8 cellular contexts compared by ENCODE assay signal in the genomic region with DNA sequence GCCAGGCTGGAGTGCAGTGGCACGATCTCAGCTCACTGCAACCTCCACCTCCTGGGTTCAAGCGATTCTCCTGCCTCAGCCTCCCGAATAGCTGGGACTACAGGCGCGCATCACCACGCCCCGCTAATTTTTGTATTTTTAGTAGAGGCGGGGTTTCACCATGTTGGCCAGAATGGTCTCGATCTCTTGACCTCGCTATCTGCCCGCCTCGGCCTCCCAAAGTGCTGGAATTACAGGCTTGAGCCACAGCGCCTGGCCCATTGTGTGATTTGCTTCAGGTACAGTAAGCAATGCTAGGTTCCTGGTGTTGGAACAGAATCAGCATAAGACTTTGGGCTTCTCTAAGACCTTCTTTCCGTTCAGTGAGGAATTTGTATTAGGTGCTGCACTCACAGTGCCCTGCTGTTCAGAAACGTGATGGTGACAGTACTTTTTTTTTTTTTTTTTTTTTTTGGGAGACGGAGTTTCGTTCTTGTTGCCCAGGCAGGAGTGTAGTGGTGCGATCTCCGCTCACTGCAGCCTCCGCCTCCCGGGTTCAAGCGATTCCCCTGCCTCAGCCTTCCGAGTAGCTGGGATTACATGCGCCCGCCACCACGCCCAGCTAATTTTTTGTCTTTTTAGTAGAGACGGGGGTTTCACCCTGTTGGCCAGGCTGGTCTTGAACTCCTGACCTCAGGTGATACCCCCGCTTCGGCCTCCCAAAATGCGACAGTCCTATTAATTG. TPM values are rescaled to one million over a fixed set of nuclear protein-coding genes. Genes with fewer than 3 reads are reported as not detected.
DNase-seq lines count a peak whose midpoint lies in the region; ATAC-seq, FAIRE-seq and TF ChIP-seq lines count a peak whose summit lies in the region.
"Not testable (repeated sequence)": the region's sequence is repeated elsewhere in the genome, so short reads cannot be mapped to it uniquely, and the experiment has no call there.

No MANE protein-coding gene starts in this region.

- TSS peak; percentile 21 for BruUV-seq in PC-9 (replicated peaks; lab: Mats Ljungman, UMichigan)
- BruUV-seq in endothelial cell of umbilical vein (replicated peaks; lab: Mats Ljungman, UMichigan), result not testable (repeated sequence)

- H3K27me3 ChIP-seq in PC-9 (ENCODE audit: insufficient read depth, low read depth); endothelial cell of umbilical vein (ENCODE audit: control insufficient read depth in 2 of 2, insufficient read depth in 2 of 2, low read length in 2 of 2); left lung; uterus: not testable (repeated sequence)

- not testable (repeated sequence) for H3K9me3 Mint-ChIP-seq in activated naive CD4-positive, alpha-beta T cell treated with anti-CD3 and anti-CD28 coated beads, Interleukin-2, amount 50 U/mL, for 72 hours; progenitor cell of endocrine pancreas (ENCODE audit: low read depth)

- not testable (repeated sequence) for H3F3A ChIP-seq in PC-9 (ENCODE audit: insufficient read depth, low read depth)

- POLR2A ChIA-PET in PC-9 (lab: Charles Lee; ENCODE audit: unreplicated experiment), result not testable (repeated sequence)
- POLR2A ChIA-PET in endothelial cell of umbilical vein (lab: Charles Lee), result interaction anchor here (1.4 to 1.6 kb wide), 3 partner anchors 10 to 129 kb away, joined by 3 to 8 read pairs (median 5); a partner anchor contains a TSS

- peaks cover 11% of the 10 kb centered on the region for H3K4me1 Mint-ChIP-seq in progenitor cell of endocrine pancreas (ENCODE audit: low read depth)

- not testable (repeated sequence) for H3K27me3 Mint-ChIP-seq in progenitor cell of endocrine pancreas

- dilution Hi-C loops in endothelial cell of umbilical vein (cut with MboI; ENCODE audit: extremely low pct_ligation_motif_present, low sequenced_read_pairs), result not testable (repeated sequence)

- peak overlapping the region; percentile 97 to 99 for H3K27ac Mint-ChIP-seq in activated naive CD4-positive, alpha-beta T cell treated with anti-CD3 and anti-CD28 coated beads, Interleukin-2, amount 50 U/mL, for 72 hours
- peak overlapping the region; percentile 65 for H3K27ac Mint-ChIP-seq in progenitor cell of endocrine pancreas

- peaks cover 11% of the 10 kb centered on the region for H4K20me1 ChIP-seq in PC-9 (ENCODE audit: insufficient read depth)
- H4K20me1 ChIP-seq in endothelial cell of umbilical vein (replicated peaks; ENCODE audit: control insufficient read depth, extremely low read depth, insufficient read depth, low read length), result not testable (repeated sequence)

- H3K4me2 ChIP-seq in PC-9, result peak overlapping the region; percentile 81
- H3K4me2 ChIP-seq in endothelial cell of umbilical vein (ENCODE audit: insufficient read depth, low read length), result peak overlapping the region; percentile 23

- ATAC-seq in HG03095 (IDR thresholded peaks at IDR 0.05; ENCODE audit: unreplicated experiment) (peak; percentile 2), left lung (peak; percentile 4)
- peak; percentile 9 for ATAC-seq in activated naive CD4-positive, alpha-beta T cell treated with anti-CD3 and anti-CD28 coated beads, Interleukin-2, amount 50 U/mL, for 72 hours

- not testable (repeated sequence) for H3K9me3 ChIP-seq in PC-9 (ENCODE audit: insufficient read depth, low read depth); endothelial cell of umbilical vein (replicated peaks; ENCODE audit: control insufficient read depth, insufficient read depth, low read length); left lung; uterus

- not testable (repeated sequence) for TF ChIP-seq POLR2A in endothelial cell of umbilical vein (IDR thresholded peaks at IDR 0.05; ENCODE audit: low read depth, low read length); uterus (IDR thresholded peaks at IDR 0.05)

- peak overlapping the region; percentile 75 for H3K27ac ChIP-seq in PC-9
- H3K27ac ChIP-seq in endothelial cell of umbilical vein (ENCODE audit: insufficient read depth, low read depth, low read length), result not testable (repeated sequence)
- H3K27ac ChIP-seq in left lung, result peak overlapping the region; percentile 83 to 85
- H3K27ac ChIP-seq in uterus, result peak overlapping the region; percentile 77 to 79

- peaks cover 19 to 40% of the 10 kb centered on the region in 2 donors for H3K36me3 Mint-ChIP-seq in activated naive CD4-positive, alpha-beta T cell treated with anti-CD3 and anti-CD28 coated beads, Interleukin-2, amount 50 U/mL, for 72 hours
- peaks cover 14% of the 10 kb centered on the region for H3K36me3 Mint-ChIP-seq in progenitor cell of endocrine pancreas (ENCODE audit: insufficient read depth)

- CTCF ChIA-PET in PC-9 (lab: Charles Lee), result interaction anchor here (0.6 to 1.6 kb wide), 2 partner anchors 9 to 10 kb away, joined by 10 read pairs; no protein-coding TSS in a partner anchor
- CTCF ChIA-PET in endothelial cell of umbilical vein (lab: Charles Lee), result interaction anchor here (1.0 to 5.7 kb wide), 7 partner anchors 9 to 420 kb away, joined by 3 to 55 read pairs (median 3); a partner anchor contains a TSS

- peaks cover 12% of the 10 kb centered on the region; the same call in 1 of the 2 replicates for H3K4me1 ChIP-seq in PC-9 (replicated peaks; ENCODE audit: insufficient read depth)
- H3K4me1 ChIP-seq in endothelial cell of umbilical vein (ENCODE audit: control insufficient read depth, extremely low read depth, insufficient read depth, low read length), result peaks cover 20% of the 10 kb centered on the region
- H3K4me1 ChIP-seq in left lung, result peaks cover 7 to 29% of the 10 kb centered on the region in 2 donors
- H3K4me1 ChIP-seq in uterus, result not testable (repeated sequence)

- H2AFZ ChIP-seq in PC-9, result peak overlapping the region; percentile 77; the same call in 1 of the 2 replicates
- peak overlapping the region; percentile 65 for H2AFZ ChIP-seq in endothelial cell of umbilical vein (ENCODE audit: low read depth, low read length)

- peak overlapping the region; percentile 19; the same call in 1 of the 2 replicates for H3K4me3 ChIP-seq in GM08714 (ENCODE audit: low read length)
- H3K4me3 ChIP-seq in PC-9, result peak overlapping the region; percentile 83
- H3K4me3 ChIP-seq in endothelial cell of umbilical vein (replicated peaks in 1 of 3; ENCODE audit: insufficient read depth in 1 of 3, low read depth in 1 of 3, low read length in 3 of 3), result peak overlapping the region in 2 of 3 experiments; percentile 5 to 57
- peak overlapping the region; percentile 75 to 94 for H3K4me3 ChIP-seq in left lung
- H3K4me3 ChIP-seq in uterus, result peak overlapping the region; percentile 56 to 64

- H3K36me3 ChIP-seq in PC-9 (ENCODE audit: low read depth); endothelial cell of umbilical vein (ENCODE audit: control insufficient read depth in 2 of 2, extremely low read depth in 1 of 2, insufficient read depth in 2 of 2, low read length in 2 of 2); uterus: not testable (repeated sequence)
- H3K36me3 ChIP-seq in left lung, result peaks cover 0 to 18% of the 10 kb centered on the region in 2 donors

- TF ChIP-seq CTCF in PC-9 (conservative IDR thresholded peaks at IDR 0.05); endothelial cell of umbilical vein (IDR thresholded peaks at IDR 0.05; ENCODE audit: extremely low read depth in 1 of 2, insufficient read depth in 1 of 2, low read depth in 1 of 2, low read length in 2 of 2); left lung (IDR thresholded peaks at IDR 0.05); progenitor cell of endocrine pancreas (IDR thresholded peaks at IDR 0.05; ENCODE audit: unreplicated experiment); uterus (IDR thresholded peaks at IDR 0.05): not testable (repeated sequence)

- H3K9me1 ChIP-seq in endothelial cell of umbilical vein (replicated peaks; ENCODE audit: control insufficient read depth, extremely low read depth, insufficient read depth, low read length), result not testable (repeated sequence)

- intact Hi-C loops in PC-9 (cut with micrococcal nuclease; ENCODE audit: unreplicated experiment), result loop anchor here (10.0 kb wide), 1 partner anchor 133 kb away; a partner anchor contains a TSS
- intact Hi-C loops in endothelial cell of umbilical vein (cut with micrococcal nuclease), result loop anchor here (1.0 to 2.0 kb wide), 3 partner anchors 11 to 129 kb away; a partner anchor contains a TSS
- intact Hi-C loops in left lung (cut with DNase I); uterus (cut with DNase I; ENCODE audit: low total_unique reads): not testable (repeated sequence)

- not testable (repeated sequence) for H3K9me2 ChIP-seq in PC-9 (ENCODE audit: insufficient read depth)

- peak overlapping the region; percentile 95 for H3K4me3 Mint-ChIP-seq in progenitor cell of endocrine pancreas (ENCODE audit: low read depth)

- H3K9ac ChIP-seq in endothelial cell of umbilical vein (replicated peaks; ENCODE audit: extremely low read depth, insufficient read depth, low read length), result not testable (repeated sequence)

- peaks cover 45% of the 10 kb centered on the region for H3K79me2 ChIP-seq in PC-9 (ENCODE audit: low read depth)
- H3K79me2 ChIP-seq in endothelial cell of umbilical vein (ENCODE audit: control insufficient read depth, insufficient read depth, low read length), result peaks cover 42% of the 10 kb centered on the region

- FAIRE-seq in endothelial cell of umbilical vein (lab: Jason Lieb, UNC), result not testable (repeated sequence)

- not testable (repeated sequence) for DNase-seq in PC-9; activated naive CD4-positive, alpha-beta T cell treated with anti-CD3 and anti-CD28 coated beads, Interleukin-2, amount 50 U/mL, for 72 hours (ENCODE audit: low spot score in 2 of 2); endothelial cell of umbilical vein (ENCODE audit: low read depth, low spot score); left lung; progenitor cell of endocrine pancreas (ENCODE audit: low spot score, unreplicated experiment); uterus

RNA-seq across cellular contexts. Expression of a gene that starts 0.6 kb away (rescaled TPM):
- total RNA-seq in PC-9 (2021), result 56.0 and 57.6 TPM in 2 replicates
- total RNA-seq in activated naive CD4-positive, alpha-beta T cell treated with anti-CD3 and anti-CD28 coated beads, Interleukin-2, amount 50 U/mL, for 72 hours, result 100 to 1,000 TPM in 1 of 2 donors, 10 to 100 TPM in 1; 88.2 to 135 TPM
- total RNA-seq in endothelial cell of umbilical vein, result 91.6 and 97.3 TPM in 2 replicates
- 9.1 and 16.6 TPM in 2 replicates for polyA plus RNA-seq in endothelial cell of umbilical vein
- polyA plus RNA-seq in endothelial cell of umbilical vein (2011; cell fraction: cytosol; rRNA removed), result 25.7 and 35.3 TPM in 2 replicates
- 6.1 and 10.4 TPM in 2 replicates for polyA plus RNA-seq in endothelial cell of umbilical vein (2011; cell fraction: nucleus; rRNA removed)
- polyA plus RNA-seq in endothelial cell of umbilical vein (2012), result 66.6 and 69.9 TPM in 2 replicates
- polyA minus RNA-seq in endothelial cell of umbilical vein, result 6.9 and 8.5 TPM in 2 replicates
- polyA minus RNA-seq in endothelial cell of umbilical vein (2011; cell fraction: cytosol; rRNA and poly(A)+ RNA removed), result 47.7 TPM
- polyA minus RNA-seq in endothelial cell of umbilical vein (2011; cell fraction: nucleus; rRNA and poly(A)+ RNA removed), result 5.0 and 5.3 TPM in 2 replicates
- total RNA-seq in left lung, result 10 to 100 TPM; 28.0 to 49.5 TPM
- 72.9 and 76.7 TPM in 2 replicates for total RNA-seq in progenitor cell of endocrine pancreas
- 10 to 100 TPM in 2 of 4 donors, 1 to 10 TPM in 2; 6.1 to 35.8 (median 19.5) TPM for total RNA-seq in uterus

RNA-seq across cellular contexts. Expression of a gene that starts 11.1 kb away (rescaled TPM):
- 10.8 and 11.3 TPM in 2 replicates for total RNA-seq in PC-9 (2021)
- total RNA-seq in activated naive CD4-positive, alpha-beta T cell treated with anti-CD3 and anti-CD28 coated beads, Interleukin-2, amount 50 U/mL, for 72 hours, result 10 to 100 TPM; 19.7 to 25.9 TPM
- 9.1 and 12.0 TPM in 2 replicates for total RNA-seq in endothelial cell of umbilical vein
- 1.3 and 2.1 TPM in 2 replicates for polyA plus RNA-seq in endothelial cell of umbilical vein
- polyA plus RNA-seq in endothelial cell of umbilical vein (2011; cell fraction: cytosol; rRNA removed), result 2.7 and 3.2 TPM in 2 replicates
- polyA plus RNA-seq in endothelial cell of umbilical vein (2011; cell fraction: nucleus; rRNA removed), result 5.1 and 7.2 TPM in 2 replicates
- 5.1 and 7.5 TPM in 2 replicates for polyA plus RNA-seq in endothelial cell of umbilical vein (2012)
- polyA minus RNA-seq in endothelial cell of umbilical vein, result 2.5 and 3.1 TPM in 2 replicates
- polyA minus RNA-seq in endothelial cell of umbilical vein (2011; cell fraction: cytosol; rRNA and poly(A)+ RNA removed), result 7.6 TPM
- polyA minus RNA-seq in endothelial cell of umbilical vein (2011; cell fraction: nucleus; rRNA and poly(A)+ RNA removed), result 9.9 and 10.8 TPM in 2 replicates
- 10 to 100 TPM; 11.3 to 14.3 TPM for total RNA-seq in left lung
- total RNA-seq in progenitor cell of endocrine pancreas, result 20.0 and 22.8 TPM in 2 replicates
- 10 to 100 TPM; 13.3 to 35.7 (median 22.9) TPM for total RNA-seq in uterus

Comparison
In these comparisons a context has a peak if more than half of its experiments do, and no peak if none do; other contexts are left out.
1. H3K4me3 ChIP-seq: peak in every context shown above with its lines; median percentile 84 in left lung; 83 in PC-9; 60 in uterus; 31 in endothelial cell of umbilical vein; 19 in GM08714.